Comparison of ENCODE assay signal across 1 cellular context in the genomic region with DNA sequence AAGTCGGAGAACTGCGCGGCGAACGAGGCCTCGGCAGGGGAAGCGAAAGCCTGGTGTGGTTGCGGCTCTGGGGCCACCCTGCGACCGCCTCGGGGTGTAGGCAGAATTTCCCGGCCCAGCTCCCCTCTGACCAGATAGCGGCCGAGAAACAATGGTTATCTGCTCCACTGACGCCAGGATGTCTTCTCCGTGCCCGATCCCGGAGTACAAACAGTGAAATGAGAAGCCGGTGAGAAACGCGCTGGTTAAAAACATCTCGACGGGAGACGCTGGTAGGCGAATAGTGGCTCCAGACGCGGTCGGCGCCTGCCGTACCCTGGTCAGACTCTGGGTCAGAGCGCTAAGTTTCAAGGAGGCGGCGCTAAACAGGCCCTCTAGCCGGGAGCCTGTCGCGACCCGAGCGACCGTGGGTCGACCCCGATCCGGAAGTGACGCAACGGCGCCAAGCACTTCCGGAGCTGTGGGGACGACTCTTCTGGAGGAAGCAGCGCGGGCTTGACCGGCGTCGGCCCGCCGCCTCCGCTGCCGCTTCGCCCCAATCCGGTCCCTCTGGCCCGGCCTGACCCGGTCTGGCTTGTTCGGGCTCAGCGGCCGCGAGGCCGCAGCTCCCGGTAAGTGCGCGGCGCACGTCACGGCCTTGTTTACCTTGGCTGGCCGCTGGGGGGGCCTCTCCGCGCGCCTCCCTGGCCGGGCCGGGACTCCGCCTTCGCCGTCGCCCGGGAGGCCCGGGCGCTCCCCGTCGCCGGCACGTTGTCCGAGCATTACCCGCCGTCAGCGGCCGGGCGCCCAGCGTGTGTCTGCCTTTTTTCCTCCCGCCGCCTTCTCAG.
TF ChIP-seq lines count a peak whose summit lies in the region.

TSS of gene ARIH2 (plus strand) at position 455 of the 827 bp plus-strand sequence. CDS start 8,717 bp downstream, outside the sequence.

TF ChIP-seq in HepG2, 621 proteins besides CTCF, POLR2A, EP300 and RAD21 (continued from another document):
- TF ChIP-seq ZNF790 (CRISPR knock-in tag; IDR thresholded peaks at IDR 0.05; ENCODE audit: borderline replicate concordance): peak; percentile 82; the same call in 1 of the 2 replicates
- TF ChIP-seq BORCS8-MEF2B (CRISPR knock-in tag; IDR thresholded peaks at IDR 0.05): peak; percentile 7; the same call in 1 of the 2 replicates
- TF ChIP-seq SNRNP70 (IDR thresholded peaks at IDR 0.05; ENCODE audit: low read depth, low read length): no peak
- peak; percentile 54 for TF ChIP-seq ZSCAN31 (CRISPR knock-in tag; IDR thresholded peaks at IDR 0.05; ENCODE audit: low read depth)
- no peak for TF ChIP-seq NR2F2 (IDR thresholded peaks at IDR 0.05; ENCODE audit: borderline replicate concordance, low read depth)
- peak; percentile 94 for TF ChIP-seq CEBPB (IDR thresholded peaks at IDR 0.05; ENCODE audit: borderline replicate concordance, low read depth, low read length)
- TF ChIP-seq SPEN (CRISPR knock-in tag; IDR thresholded peaks at IDR 0.05; ENCODE audit: low read depth): peak; percentile 42
- TF ChIP-seq, protein P1, sequence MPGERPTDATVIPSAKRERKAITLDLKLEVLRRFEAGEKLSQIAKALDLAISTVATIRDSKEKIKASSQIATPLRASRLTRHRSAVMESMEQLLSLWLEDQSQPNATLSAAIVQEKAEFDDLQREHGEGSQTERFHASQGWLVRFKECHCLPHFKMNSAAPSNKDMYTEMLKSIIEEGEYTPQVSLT (CRISPR knock-in tag; IDR thresholded peaks at IDR 0.05; ENCODE audit: borderline replicate concordance, low read depth): 0 out of 2 replicates have a peak, but pooled peaks have one; percentile 57
- TF ChIP-seq ATF1 (CRISPR knock-in tag; IDR thresholded peaks at IDR 0.05): peak; percentile 69
- TF ChIP-seq RBM39 (IDR thresholded peaks at IDR 0.05; ENCODE audit: low read depth, low read length, poor library complexity, severe bottlenecking): peak; percentile 45
- 0 out of 2 replicates have a peak, but pooled peaks have one; percentile 39 for TF ChIP-seq ZBTB39 (CRISPR knock-in tag; IDR thresholded peaks at IDR 0.05)
- TF ChIP-seq NFE2L2 (IDR thresholded peaks at IDR 0.05; ENCODE audit: low read length): no peak
- no peak for TF ChIP-seq BATF2 (CRISPR knock-in tag; IDR thresholded peaks at IDR 0.05)
- no peak for TF ChIP-seq CHD4 (IDR thresholded peaks at IDR 0.05; ENCODE audit: borderline replicate concordance, low read length)
- TF ChIP-seq ZNF660 (CRISPR knock-in tag; IDR thresholded peaks at IDR 0.05; ENCODE audit: borderline replicate concordance, low read depth): no peak
- peak; percentile 89 for TF ChIP-seq POLR2AphosphoS5 (IDR thresholded peaks at IDR 0.05; ENCODE audit: low read depth, low read length)
- TF ChIP-seq ZNF468 (CRISPR knock-in tag; IDR thresholded peaks at IDR 0.05): no peak
- peak; percentile 80 for TF ChIP-seq KLF12 (CRISPR knock-in tag; IDR thresholded peaks at IDR 0.05; ENCODE audit: borderline replicate concordance)
- TF ChIP-seq RXRB (CRISPR knock-in tag; IDR thresholded peaks at IDR 0.05; ENCODE audit: borderline replicate concordance): peak; percentile 68; the same call in 1 of the 2 replicates
- no peak for TF ChIP-seq KAT2B (IDR thresholded peaks at IDR 0.05; ENCODE audit: borderline replicate concordance, low read depth, low read length)
- TF ChIP-seq, protein P2, sequence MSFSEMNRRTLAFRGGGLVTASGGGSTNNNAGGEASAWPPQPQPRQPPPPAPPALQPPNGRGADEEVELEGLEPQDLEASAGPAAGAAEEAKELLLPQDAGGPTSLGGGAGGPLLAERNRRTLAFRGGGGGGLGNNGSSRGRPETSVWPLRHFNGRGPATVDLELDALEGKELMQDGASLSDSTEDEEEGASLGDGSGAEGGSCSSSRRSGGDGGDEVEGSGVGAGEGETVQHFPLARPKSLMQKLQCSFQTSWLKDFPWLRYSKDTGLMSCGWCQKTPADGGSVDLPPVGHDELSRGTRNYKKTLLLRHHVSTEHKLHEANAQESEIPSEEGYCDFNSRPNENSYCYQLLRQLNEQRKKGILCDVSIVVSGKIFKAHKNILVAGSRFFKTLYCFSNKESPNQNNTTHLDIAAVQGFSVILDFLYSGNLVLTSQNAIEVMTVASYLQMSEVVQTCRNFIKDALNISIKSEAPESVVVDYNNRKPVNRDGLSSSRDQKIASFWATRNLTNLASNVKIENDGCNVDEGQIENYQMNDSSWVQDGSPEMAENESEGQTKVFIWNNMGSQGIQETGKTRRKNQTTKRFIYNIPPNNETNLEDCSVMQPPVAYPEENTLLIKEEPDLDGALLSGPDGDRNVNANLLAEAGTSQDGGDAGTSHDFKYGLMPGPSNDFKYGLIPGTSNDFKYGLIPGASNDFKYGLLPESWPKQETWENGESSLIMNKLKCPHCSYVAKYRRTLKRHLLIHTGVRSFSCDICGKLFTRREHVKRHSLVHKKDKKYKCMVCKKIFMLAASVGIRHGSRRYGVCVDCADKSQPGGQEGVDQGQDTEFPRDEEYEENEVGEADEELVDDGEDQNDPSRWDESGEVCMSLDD (CRISPR knock-in tag; IDR thresholded peaks at IDR 0.05; ENCODE audit: borderline replicate concordance): peak; percentile 46
- TF ChIP-seq ZNF746 (CRISPR knock-in tag; IDR thresholded peaks at IDR 0.05): peak; percentile 38; the same call in 1 of the 2 replicates
- TF ChIP-seq ZNF564 (CRISPR knock-in tag; IDR thresholded peaks at IDR 0.05): 0 out of 2 replicates have a peak, but pooled peaks have one; percentile 56
- peak; percentile 67 for TF ChIP-seq DBP (CRISPR knock-in tag; IDR thresholded peaks at IDR 0.05; ENCODE audit: not compliant biosample characterization)
- TF ChIP-seq ISX (CRISPR knock-in tag; conservative IDR thresholded peaks at IDR 0.05): peak; percentile 84; the same call in 1 of the 2 replicates
- TF ChIP-seq SNAI1 (CRISPR knock-in tag; IDR thresholded peaks at IDR 0.05; ENCODE audit: borderline replicate concordance): no peak; the same call in 1 of the 2 replicates
- TF ChIP-seq BRD4 (CRISPR knock-in tag; IDR thresholded peaks at IDR 0.05): no peak
- TF ChIP-seq FOXA3 (CRISPR knock-in tag; IDR thresholded peaks at IDR 0.05): peak; percentile 44
- no peak for TF ChIP-seq CCAR2 (optimal IDR thresholded peaks at IDR 0.05; ENCODE audit: low read depth, low read length)
- no peak for TF ChIP-seq FOXA1 (IDR thresholded peaks at IDR 0.05)
- TF ChIP-seq FOXA1 (CRISPR knock-in tag; IDR thresholded peaks at IDR 0.05): peak; percentile 75
- no peak for TF ChIP-seq NFIB (CRISPR knock-in tag; IDR thresholded peaks at IDR 0.05; ENCODE audit: borderline replicate concordance)
- peak; percentile 89; the same call in 1 of the 2 replicates for TF ChIP-seq ZBTB4 (CRISPR knock-in tag; IDR thresholded peaks at IDR 0.05; ENCODE audit: borderline replicate concordance)
- no peak for TF ChIP-seq ZNF569 (CRISPR knock-in tag; IDR thresholded peaks at IDR 0.05; ENCODE audit: borderline replicate concordance)
